13 cellular contexts compared by ENCODE assay signal in the genomic region with DNA sequence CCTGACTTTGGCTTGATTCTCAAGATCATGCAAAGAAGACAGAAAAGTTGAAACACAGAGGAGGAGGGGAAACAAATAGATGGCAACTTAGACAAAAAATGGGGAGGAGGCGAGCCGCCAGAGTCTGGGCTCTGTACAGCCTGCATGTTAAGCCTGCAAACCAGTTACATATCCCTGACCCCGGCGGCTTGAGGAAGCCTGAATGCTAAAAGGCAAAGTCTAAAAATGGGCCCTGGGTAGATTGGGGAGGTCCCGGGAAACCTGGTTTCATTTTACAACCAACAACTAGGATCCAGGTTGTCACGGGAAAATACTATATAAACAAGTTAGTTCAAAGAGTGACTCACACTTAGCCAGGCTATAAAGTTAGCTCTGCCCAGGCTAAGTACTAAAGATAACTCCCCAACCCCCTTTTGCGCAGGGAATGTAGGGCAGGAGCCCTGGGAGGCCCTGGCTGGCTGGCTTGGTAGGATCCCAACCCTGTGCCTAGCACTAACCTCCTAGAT. TPM values are rescaled to one million over a fixed set of nuclear protein-coding genes. Genes with fewer than 3 reads are reported as not detected.
DNase-seq lines count a peak whose midpoint lies in the region; ATAC-seq and TF ChIP-seq lines count a peak whose summit lies in the region.
"Had no signal": no experiment of that assay in that cellular context is flagged by ENCODE, and none has a peak within 500 bp of the region (broad histone marks: within the 10 kb centered on the region; RNA-seq: fewer than 3 reads in every experiment).

No MANE protein-coding gene starts in this region.

- WGBS in esophagus muscularis mucosa = 74% methylated on average over 7 of the region's 7 CpGs

- no peaks in the 10 kb centered on the region for H3K27me3 ChIP-seq in esophagus muscularis mucosa
- H3K27me3 ChIP-seq: BLaER1 treated with 17β-estradiol and CSF1 and Interleukin-3, amounts not matched to agents 10 nM and 100 nM had no signal

- TF ChIP-seq CTCF in esophagus muscularis mucosa (IDR thresholded peaks at IDR 0.05) = no peak

- H3K4me3 ChIP-seq in esophagus muscularis mucosa = no peak overlapping the region
- H3K4me3 ChIP-seq: BLaER1 treated with 17β-estradiol and CSF1 and Interleukin-3, amounts not matched to agents 10 nM and 100 nM; SJSA1 had no signal

- no peaks in the 10 kb centered on the region for H3K36me3 ChIP-seq in esophagus muscularis mucosa
- H3K36me3 ChIP-seq: BLaER1 treated with 17β-estradiol and CSF1 and Interleukin-3, amounts not matched to agents 10 nM and 100 nM; SJSA1 had no signal

- no peaks in the 10 kb centered on the region for H3K9me3 Mint-ChIP-seq in activated naive CD4-positive, alpha-beta T cell treated with anti-CD3 and anti-CD28 coated beads, Interleukin-2, amount 50 U/mL, for 72 hours
- H3K9me3 Mint-ChIP-seq: dendritic cell treated with granulocyte-macrophage colony-stimulating factor and Interleukin-4, amounts not matched to agents 40 ng/mL and 50 ng/mL, for 4 days had no signal

- peaks cover 16 to 25% (median 24%) of the 10 kb centered on the region in 4 donors for H3K4me1 ChIP-seq in esophagus muscularis mucosa
- H3K4me1 ChIP-seq: SJSA1 had no signal

- intact Hi-C loops in esophagus muscularis mucosa (cut with DNase I) = no loop called here
- intact Hi-C loops in posterior vena cava (cut with DNase I) = no loop called here

- no peak for TF ChIP-seq EP300 in esophagus muscularis mucosa (IDR thresholded peaks at IDR 0.05)

- no peak for TF ChIP-seq POLR2A in esophagus muscularis mucosa (IDR thresholded peaks at IDR 0.05; ENCODE audit: low read depth)

- no peaks in the 10 kb centered on the region for H3K36me3 Mint-ChIP-seq in activated naive CD4-positive, alpha-beta T cell treated with anti-CD3 and anti-CD28 coated beads, Interleukin-2, amount 50 U/mL, for 72 hours

- peak; percentile 17 for DNase-seq in COLO668 (lab: John Stamatoyannopoulos, UW; ENCODE audit: unreplicated experiment)
- peak; percentile 26 for DNase-seq in NCI-H226
- no peak for DNase-seq in esophagus muscularis mucosa (ENCODE audit: extremely low spot score)
- peak; percentile 78 for DNase-seq in posterior vena cava (ENCODE audit: low spot score)
- DNase-seq in DMS79 treated with DMSO at 0.1 percent for 48 hours (lab: John Stamatoyannopoulos, UW) = no peak
- no peak for DNase-seq in stimulated activated naive CD4-positive, alpha-beta T cell (lab: John Stamatoyannopoulos, UW)
- DNase-seq in activated naive CD4-positive, alpha-beta T cell treated with anti-CD3 and anti-CD28 coated beads, Interleukin-2, amount 50 U/mL, for 72 hours (ENCODE audit: low spot score in 2 of 2) = no peak
- DNase-seq: activated CD4-positive, alpha-beta T cell treated with anti-CD3 and anti-CD28 coated beads for 1 hour; stimulated activated CD4-positive, alpha-beta T cell treated with anti-CD3 and anti-CD28 coated beads, Interleukin-4, amount 100 ng/mL, for 4 hours had no signal

- no peaks in the 10 kb centered on the region for H3K9me3 ChIP-seq in esophagus muscularis mucosa
- H3K9me3 ChIP-seq: BLaER1 treated with 17β-estradiol and CSF1 and Interleukin-3, amounts not matched to agents 10 nM and 100 nM; SJSA1 had no signal

- H3K27ac Mint-ChIP-seq in activated naive CD4-positive, alpha-beta T cell treated with anti-CD3 and anti-CD28 coated beads, Interleukin-2, amount 50 U/mL, for 72 hours = no peak overlapping the region
- H3K27ac Mint-ChIP-seq: dendritic cell treated with granulocyte-macrophage colony-stimulating factor and Interleukin-4, amounts not matched to agents 40 ng/mL and 50 ng/mL, for 4 days had no signal

- no peak for ATAC-seq in activated naive CD4-positive, alpha-beta T cell treated with anti-CD3 and anti-CD28 coated beads, Interleukin-2, amount 50 U/mL, for 72 hours
- ATAC-seq in HG02678 (IDR thresholded peaks at IDR 0.05; ENCODE audit: unreplicated experiment) = no peak

- H3K27ac ChIP-seq in esophagus muscularis mucosa (replicated peaks in 1 of 4) = peak overlapping the region; percentile 30 to 47 (median 41)
- H3K27ac ChIP-seq: BLaER1 treated with 17β-estradiol and CSF1 and Interleukin-3, amounts not matched to agents 10 nM and 100 nM; SJSA1 had no signal

RNA-seq across cellular contexts. Expression of a gene that starts 18.8 kb away (rescaled TPM):
- total RNA-seq in esophagus muscularis mucosa (100 to 1,000 TPM; 175 to 319 (median 222) TPM), posterior vena cava (100 to 1,000 TPM; 188 to 208 TPM)
- total RNA-seq in activated naive CD4-positive, alpha-beta T cell treated with anti-CD3 and anti-CD28 coated beads, Interleukin-2, amount 50 U/mL, for 72 hours = 1 to 10 TPM in 1 of 2 donors, under 1 TPM in 1; 0.99 to 3.1 TPM
- total RNA-seq: SJSA1 had no signal

Comparison
In these comparisons a context has a peak if more than half of its experiments do, and no peak if none do; other contexts are left out.
1. DNase-seq: peak in COLO668 (single experiment), NCI-H226 (single experiment) and posterior vena cava (single experiment); none in esophagus muscularis mucosa (single experiment), DMS79 treated with DMSO at 0.1 percent for 48 hours (single experiment), stimulated activated naive CD4-positive, alpha-beta T cell (0 of 6) and activated naive CD4-positive, alpha-beta T cell treated with anti-CD3 and anti-CD28 coated beads, Interleukin-2, amount 50 U/mL, for 72 hours (0 of 2).
2. RNA of a gene that starts 18.8 kb away (total RNA-seq): 175 to 319 TPM in esophagus muscularis mucosa and 188 to 208 TPM in posterior vena cava; 0.99 to 3.1 TPM in activated naive CD4-positive, alpha-beta T cell treated with anti-CD3 and anti-CD28 coated beads, Interleukin-2, amount 50 U/mL, for 72 hours; every median in the first group is over 10 times any median in the second.